Comparison of ENCODE assay signal across 8 cellular contexts in the genomic region with DNA sequence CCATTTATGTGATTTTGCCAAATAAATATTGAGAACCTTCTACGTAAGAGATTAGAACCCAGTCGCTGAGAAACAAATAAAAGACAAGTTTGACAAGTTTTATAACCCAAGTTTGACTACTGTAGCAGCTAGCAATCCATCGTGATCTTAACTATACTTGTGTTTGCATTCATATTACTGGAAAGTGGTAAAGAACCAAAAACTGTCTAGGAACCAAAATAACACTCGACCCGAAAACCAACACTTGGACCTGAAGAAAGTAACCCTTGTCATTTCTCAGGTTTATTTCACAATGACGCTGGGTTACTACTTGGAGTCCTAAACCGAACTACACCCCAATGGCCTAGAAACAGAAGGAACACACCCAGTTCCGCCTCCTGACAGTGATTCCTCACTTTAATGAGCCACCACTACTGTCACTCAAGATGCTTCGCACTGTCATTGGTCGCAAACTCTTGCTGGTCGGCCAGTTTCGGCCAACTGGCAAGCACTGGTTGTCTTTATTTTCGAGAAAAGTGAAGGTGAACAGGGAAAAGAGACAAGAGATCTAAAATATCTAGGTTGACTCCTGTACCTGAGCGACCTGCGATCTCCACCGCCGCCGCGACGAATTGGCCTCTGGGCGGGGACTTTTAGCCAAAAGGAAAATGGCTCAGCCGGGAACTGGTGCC. TPM values are rescaled to one million over a fixed set of nuclear protein-coding genes. Genes with fewer than 3 reads are reported as not detected.
DNase-seq lines count a peak whose midpoint lies in the region; ATAC-seq and TF ChIP-seq lines count a peak whose summit lies in the region.

No MANE protein-coding gene starts in this region.

- no peaks in the 10 kb centered on the region for H3K27me3 Mint-ChIP-seq in CD8-positive, alpha-beta T cell (ENCODE audit: low read depth)

- H3K27me3 ChIP-seq in CD8-positive, alpha-beta T cell (ENCODE audit: insufficient read depth, low read length) = no peaks in the 10 kb centered on the region
- H3K27me3 ChIP-seq in lower lobe of right lung (ENCODE audit: low read depth) = no peaks in the 10 kb centered on the region

- H3K36me3 Mint-ChIP-seq in CD8-positive, alpha-beta T cell = peaks cover 42% of the 10 kb centered on the region

- intact Hi-C loops in CD8-positive, alpha-beta T cell (cut with DNase I, micrococcal nuclease) = loop anchor here (2.0 to 10.0 kb wide), 6 partner anchors 240 to 1912 kb away; a partner anchor contains a TSS
- intact Hi-C loops in lower lobe of right lung (cut with DNase I) = no loop called here

- no peaks in the 10 kb centered on the region for H3K36me3 ChIP-seq in CD8-positive, alpha-beta T cell (ENCODE audit: insufficient read depth, low read length)
- H3K36me3 ChIP-seq in lower lobe of right lung = no peaks in the 10 kb centered on the region

- POLR2A ChIA-PET in CD8-positive, alpha-beta T cell (lab: Charles Lee) = interaction anchor here (0.7 to 1.6 kb wide), 5 partner anchors 16 to 949 kb away, joined by 3 to 7 read pairs (median 4); a partner anchor contains a TSS

- peak overlapping the region; percentile 88 for H3K4me3 ChIP-seq in CD8-positive, alpha-beta T cell (ENCODE audit: low read depth, low read length)
- H3K4me3 ChIP-seq in lower lobe of right lung = peak overlapping the region; percentile 81

- no peak for TF ChIP-seq CTCF in CD8-positive, alpha-beta T cell (IDR thresholded peaks at IDR 0.05)
- no peak for TF ChIP-seq CTCF in lower lobe of right lung (IDR thresholded peaks at IDR 0.05)

- H3K4me3 Mint-ChIP-seq in CD8-positive, alpha-beta T cell = peak overlapping the region; percentile 100

- no peaks in the 10 kb centered on the region for H3K9me3 Mint-ChIP-seq in CD8-positive, alpha-beta T cell

- DNase-seq in CD8-positive, alpha-beta T cell = peak; percentile 61 to 85 (median 73)
- peak; percentile 79 for DNase-seq in HS-5 (ENCODE audit: low read depth)
- peak; percentile 16 for DNase-seq in NK-92 (lab: John Stamatoyannopoulos, UW; ENCODE audit: unreplicated experiment)
- peak; percentile 85 for DNase-seq in activated CD8-positive, alpha-beta memory T cell treated with anti-CD3 and anti-CD28 coated beads for 24 hours
- DNase-seq in effector CD4-positive, alpha-beta T cell = peak; percentile 77
- peak; percentile 80 for DNase-seq in lower lobe of right lung
- peak; percentile 36 to 42 (median 39) for DNase-seq in stimulated activated CD4-positive, alpha-beta T cell treated with anti-CD3 and anti-CD28 coated beads, TNF-alpha, amount 100 ng/mL, for 1 hour (ENCODE audit: low read depth in 3 of 3, low spot score in 1 of 3)

- CTCF ChIA-PET in CD8-positive, alpha-beta T cell (lab: Charles Lee) = no interaction called here

- no peaks in the 10 kb centered on the region for H3K9me3 ChIP-seq in CD8-positive, alpha-beta T cell (ENCODE audit: low read length)
- no peaks in the 10 kb centered on the region for H3K9me3 ChIP-seq in lower lobe of right lung

- peaks cover 76% of the 10 kb centered on the region for H3K4me1 Mint-ChIP-seq in CD8-positive, alpha-beta T cell (ENCODE audit: low read depth)

- peak; percentile 93 for ATAC-seq in CD8-positive, alpha-beta T cell
- ATAC-seq in GM21360 (IDR thresholded peaks at IDR 0.05; ENCODE audit: unreplicated experiment) = peak; percentile 98
- ATAC-seq in lower lobe of right lung = peak; percentile 98 to 99

- peaks cover 14% of the 10 kb centered on the region for H3K4me1 ChIP-seq in CD8-positive, alpha-beta T cell (ENCODE audit: insufficient read depth, low read length)
- H3K4me1 ChIP-seq in lower lobe of right lung = peaks cover 37% of the 10 kb centered on the region

- peak overlapping the region; percentile 98 for H3K27ac ChIP-seq in CD8-positive, alpha-beta T cell (ENCODE audit: low read depth, low read length)
- H3K27ac ChIP-seq in lower lobe of right lung = peak overlapping the region; percentile 96

- H3K27ac Mint-ChIP-seq in CD8-positive, alpha-beta T cell = peak overlapping the region; percentile 100

RNA-seq across cellular contexts. Expression of a gene that starts 0.5 kb away (rescaled TPM):
- 10 to 100 TPM; 17.8 to 19.3 TPM for total RNA-seq in CD8-positive, alpha-beta T cell
- total RNA-seq in lower lobe of right lung = 39.1 TPM

RNA-seq across cellular contexts. Expression of a gene that starts 0.7 kb away (rescaled TPM):
- 10 to 100 TPM; 11.9 to 12.1 TPM for total RNA-seq in CD8-positive, alpha-beta T cell
- 17.0 TPM for total RNA-seq in lower lobe of right lung

Comparison
In these comparisons a context has a peak if more than half of its experiments do, and no peak if none do; other contexts are left out.
1. Peak in every context shown above with its lines: DNase-seq, ATAC-seq, H3K4me3 ChIP-seq and H3K27ac ChIP-seq.
2. DNase-seq: peak in every context shown above with its lines; median percentile 85 in activated CD8-positive, alpha-beta memory T cell treated with anti-CD3 and anti-CD28 coated beads for 24 hours; 80 in lower lobe of right lung; 79 in HS-5; 77 in effector CD4-positive, alpha-beta T cell; 73 in CD8-positive, alpha-beta T cell; 39 in stimulated activated CD4-positive, alpha-beta T cell treated with anti-CD3 and anti-CD28 coated beads, TNF-alpha, amount 100 ng/mL, for 1 hour; 16 in NK-92.